15 cellular contexts compared by ENCODE assay signal in the genomic region with DNA sequence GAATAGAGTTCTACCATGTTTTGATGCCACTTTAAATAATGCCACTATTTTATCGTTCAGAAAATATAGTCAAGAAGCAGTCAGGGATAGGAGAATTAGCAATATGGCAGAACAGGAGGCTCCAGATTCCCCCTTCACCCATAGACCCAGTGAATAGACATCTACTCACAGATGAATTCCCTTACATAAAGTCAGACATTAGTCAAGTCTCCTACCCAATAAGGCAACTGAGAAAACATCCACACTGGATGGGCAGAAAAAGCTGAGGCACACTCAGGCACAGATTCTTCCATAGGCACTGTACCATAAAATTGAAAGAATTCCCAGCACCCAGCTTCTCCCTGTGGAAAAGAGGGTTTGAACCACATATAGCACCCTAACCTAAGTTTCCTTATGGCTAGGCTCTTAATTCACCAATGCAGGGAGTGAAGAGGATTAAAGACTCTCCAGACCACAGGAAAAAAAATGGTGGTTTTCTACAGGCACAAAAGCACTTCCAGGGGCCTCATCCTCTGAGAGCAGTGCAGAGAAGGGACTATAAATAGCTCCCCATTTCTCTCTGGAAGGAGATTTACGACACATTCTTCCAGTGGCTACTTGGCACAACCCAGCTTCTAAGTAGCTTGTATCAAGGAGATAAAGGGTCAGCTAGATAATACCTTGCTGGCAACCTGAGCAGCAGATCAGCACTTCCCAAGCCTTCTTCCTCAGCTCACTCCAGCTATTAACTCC.
DNase-seq lines count a peak whose midpoint lies in the region; ATAC-seq and FAIRE-seq lines count a peak whose summit lies in the region.
"Had no signal": no experiment of that assay in that cellular context is flagged by ENCODE, and none has a peak within 500 bp of the region (broad histone marks: within the 10 kb centered on the region; RNA-seq: fewer than 3 reads in every experiment).

No MANE protein-coding gene starts in this region.

- DNase-seq in HTR-8/SVneo (ENCODE audit: insufficient read length, low spot score) (peak; percentile 8), astrocyte of the hippocampus (ENCODE audit: low read depth, low spot score) (peak; percentile 46), kidney tubule cell (ENCODE audit: low spot score) (peak; percentile 30)
- no peak for DNase-seq in activated effector memory CD4-positive, alpha-beta T cell treated with anti-CD3 and anti-CD28 coated beads, Interleukin-2, amount 50 U/mL, for 16 hours
- DNase-seq: activated T-cell treated with anti-CD3 and anti-CD28 coated beads, Interleukin-2, amount 50 U/mL, for 72 hours; cerebellar nuclear complex; kidney had no signal

- H4K20me1 ChIP-seq in BLaER1 = no peaks in the 10 kb centered on the region

- peak overlapping the region; percentile 77 for H3K4me2 ChIP-seq in BLaER1

- no peak overlapping the region for H3K4me3 ChIP-seq in BLaER1

- no peak for ATAC-seq in HG02970 (IDR thresholded peaks at IDR 0.05; ENCODE audit: low FRiP score, unreplicated experiment)
- no peak for ATAC-seq in GM21515 (IDR thresholded peaks at IDR 0.05; ENCODE audit: unreplicated experiment)
- ATAC-seq in HG03342 (IDR thresholded peaks at IDR 0.05; ENCODE audit: unreplicated experiment) = no peak
- ATAC-seq: activated T-cell treated with anti-CD3 and anti-CD28 coated beads, Interleukin-2, amount 50 U/mL, for 72 hours; stimulated activated effector memory CD8-positive, alpha-beta T cell treated with anti-CD3 and anti-CD28 coated beads, Interleukin-12 subunit alpha, Interleukin-12 subunit beta, amount 100 ng/mL, for 72 hours; WTC11 had no signal

- peaks cover 15% of the 10 kb centered on the region for H3K9me3 ChIP-seq in BLaER1

- H3K36me3 ChIP-seq in BLaER1 = no peaks in the 10 kb centered on the region

- H3K4me1 ChIP-seq in BLaER1 = peaks cover 33% of the 10 kb centered on the region

- no peak for FAIRE-seq in HTR-8/SVneo (lab: Jason Lieb, UNC)
- FAIRE-seq: kidney had no signal

- H3K9ac ChIP-seq in BLaER1 = no peak overlapping the region

- H3K27me3 ChIP-seq in BLaER1 = no peaks in the 10 kb centered on the region

- no peak overlapping the region for H3K27ac ChIP-seq in BLaER1
- H3K27ac ChIP-seq: C4-2B, RWPE1 had no signal
